15 cellular contexts compared by ENCODE assay signal in genomic region chr10:12358863-12359647, GRCh38. TPM values are rescaled to one million over a fixed set of nuclear protein-coding genes. Genes with fewer than 3 reads are reported as not detected.
DNase-seq lines count a peak whose midpoint lies in the region; ATAC-seq and FAIRE-seq lines count a peak whose summit lies in the region.
"Had no signal": no experiment of that assay in that cellular context is flagged by ENCODE, and none has a peak within 500 bp of the region (broad histone marks: within the 10 kb centered on the region; RNA-seq: fewer than 3 reads in every experiment).

No MANE protein-coding gene starts in this region.

- ATAC-seq in T-helper 17 cell, result peak; percentile 76
- ATAC-seq in left cardiac atrium, result peak; percentile 64 to 71
- ATAC-seq: Panc1 had no signal

- peak overlapping the region; percentile 86 for H3K4me3 Mint-ChIP-seq in T-helper 17 cell
- H3K4me3 Mint-ChIP-seq: activated naive CD4-positive, alpha-beta T cell treated with anti-CD3 and anti-CD28 coated beads, Interleukin-2, amount 50 U/mL, for 24 hours; CD14-positive monocyte; stimulated activated naive CD8-positive, alpha-beta T cell treated with anti-CD3 and anti-CD28 coated beads, Interleukin-15, Interleukin-2, amounts not matched to agents 100 ng/mL and 50 ng/mL, for 24 hours had no signal

- H3K4me1 Mint-ChIP-seq in T-helper 17 cell, result peaks cover 33% of the 10 kb centered on the region

- no peaks in the 10 kb centered on the region for H3K27me3 Mint-ChIP-seq in T-helper 17 cell
- H3K27me3 Mint-ChIP-seq: activated naive CD4-positive, alpha-beta T cell treated with anti-CD3 and anti-CD28 coated beads, Interleukin-2, amount 50 U/mL, for 24 hours; stimulated activated naive CD8-positive, alpha-beta T cell treated with anti-CD3 and anti-CD28 coated beads, Interleukin-15, Interleukin-2, amounts not matched to agents 100 ng/mL and 50 ng/mL, for 24 hours had no signal

- H3K36me3 Mint-ChIP-seq in T-helper 17 cell (ENCODE audit: low read depth), result peaks cover under 1% of the 10 kb centered on the region

- DNase-seq in GM19239 (ENCODE audit: insufficient read length, low spot score), result no peak
- no peak for DNase-seq in T-helper 17 cell
- peak; percentile 41 for DNase-seq in left cardiac atrium
- DNase-seq in retina, result peak; percentile 45
- DNase-seq in DMS79 treated with DMSO at 0.1 percent for 48 hours (lab: John Stamatoyannopoulos, UW), result no peak
- no peak for DNase-seq in NCI-H146 treated with DMSO at 0.1 percent for 48 hours (lab: John Stamatoyannopoulos, UW; ENCODE audit: unreplicated experiment)
- DNase-seq in stimulated activated CD4-positive, alpha-beta T cell treated with anti-CD3 and anti-CD28 coated beads, Interleukin-12 subunit alpha, Interleukin-12 subunit beta, amount 100 ng/mL, for 4 hours, result no peak
- DNase-seq: colonic mucosa; NCI-H510A; stimulated activated CD4-positive, alpha-beta T cell treated with anti-CD3 and anti-CD28 coated beads, Interleukin-2, amount 100 ng/mL, for 48 hours had no signal

- intact Hi-C loops in left cardiac atrium (cut with DNase I), result loop anchor here in 1 of 2 donors (5.0 kb wide), 1 partner anchor 33 kb away; no protein-coding TSS in a partner anchor

- peak overlapping the region; percentile 72 for H3K27ac Mint-ChIP-seq in T-helper 17 cell
- H3K27ac Mint-ChIP-seq: activated naive CD4-positive, alpha-beta T cell treated with anti-CD3 and anti-CD28 coated beads, Interleukin-2, amount 50 U/mL, for 24 hours; stimulated activated naive CD8-positive, alpha-beta T cell treated with anti-CD3 and anti-CD28 coated beads, Interleukin-15, Interleukin-2, amounts not matched to agents 100 ng/mL and 50 ng/mL, for 24 hours had no signal

- no peaks in the 10 kb centered on the region for H3K9me3 ChIP-seq in T-helper 17 cell (ENCODE audit: control insufficient read depth, low read length, poor library complexity, severe bottlenecking)
- H3K9me3 ChIP-seq: colonic mucosa, prostate gland had no signal

- FAIRE-seq in GM19239 (lab: Jason Lieb, UNC), result peak; percentile 18

RNA-seq across cellular contexts. Expression of gene CAMK1D, which starts 9.7 kb away (rescaled TPM):
- total RNA-seq in T-helper 17 cell, result 10 to 100 TPM; 31.1 to 47.3 TPM
- 10 to 100 TPM; 23.8 to 38.5 TPM for total RNA-seq in left cardiac atrium

Comparison
In these comparisons a context has a peak if more than half of its experiments do, and no peak if none do; other contexts are left out.
1. DNase-seq: peak in left cardiac atrium (single experiment) and retina (single experiment); none in GM19239 (single experiment), T-helper 17 cell (0 of 3), DMS79 treated with DMSO at 0.1 percent for 48 hours (single experiment), NCI-H146 treated with DMSO at 0.1 percent for 48 hours (single experiment) and stimulated activated CD4-positive, alpha-beta T cell treated with anti-CD3 and anti-CD28 coated beads, Interleukin-12 subunit alpha, Interleukin-12 subunit beta, amount 100 ng/mL, for 4 hours (single experiment).